ENCODE assay signal across 8 cellular contexts in genomic region chr22:46250783-46251125, GRCh38. TPM values are rescaled to one million over a fixed set of nuclear protein-coding genes. Genes with fewer than 3 reads are reported as not detected.
DNase-seq lines count a peak whose midpoint lies in the region; ATAC-seq, FAIRE-seq and TF ChIP-seq lines count a peak whose summit lies in the region.

No MANE protein-coding gene starts in this region.

- no peak for DNase-seq in astrocyte of the cerebellum (ENCODE audit: low read depth)
- peak in 1 of 2 donors; percentile 52 for DNase-seq in left colon
- DNase-seq in AG20443 (ENCODE audit: low spot score): no peak
- no peak for DNase-seq in RCC 7860 (ENCODE audit: low spot score)
- no peak for DNase-seq in hepatic stellate cell (ENCODE audit: low spot score)

- H3K27me3 ChIP-seq in thymus (ENCODE audit: control insufficient read depth, insufficient read depth): no peaks in the 10 kb centered on the region

- in situ Hi-C loops in astrocyte of the cerebellum (cut with HindIII; ENCODE audit: low sequenced_read_pairs): no loop called here

- peak overlapping the region; percentile 61 for H3K27ac ChIP-seq in thymus (ENCODE audit: low read depth)

- H3K36me3 ChIP-seq in thymus (ENCODE audit: control insufficient read depth, insufficient read depth): peaks cover 3% of the 10 kb centered on the region

- intact Hi-C loops in left colon (cut with DNase I, micrococcal nuclease): no loop called here

- no peaks in the 10 kb centered on the region for H3K9me3 ChIP-seq in thymus (ENCODE audit: control insufficient read depth)

- ATAC-seq in GM18861 (IDR thresholded peaks at IDR 0.05; ENCODE audit: unreplicated experiment) (peak; percentile 10), HG03521 (IDR thresholded peaks at IDR 0.05; ENCODE audit: unreplicated experiment) (peak; percentile 14), left colon (peak; percentile 49)

- TF ChIP-seq CTCF in astrocyte of the cerebellum (IDR thresholded peaks at IDR 0.05; ENCODE audit: low read depth, low read length, missing control alignments): no peak

- WGBS in thymus: 8% methylated on average over 25 of the region's 25 CpGs

- no peak for FAIRE-seq in RCC 7860 (lab: Jason Lieb, UNC)

- peaks cover 15% of the 10 kb centered on the region for H3K4me1 ChIP-seq in thymus (ENCODE audit: control insufficient read depth, insufficient read depth, low read length)

- peak overlapping the region; percentile 79 for H3K4me3 ChIP-seq in astrocyte of the cerebellum (ENCODE audit: low read depth, low read length)
- H3K4me3 ChIP-seq in thymus (ENCODE audit: low read length): peak overlapping the region; percentile 55

RNA-seq across cellular contexts. Expression of gene CDPF1, which starts 0.7 kb away (rescaled TPM):
- total RNA-seq in left colon: 1 to 10 TPM; 5.5 to 8.1 TPM
- polyA plus RNA-seq in thymus: 16.1 TPM

RNA-seq across cellular contexts. Expression of gene PKDREJ, which starts 12.4 kb away (rescaled TPM):
- total RNA-seq in left colon: under 1 TPM; 0.42 to 0.55 TPM
- polyA plus RNA-seq in thymus: 0.02 TPM

RNA-seq across cellular contexts. Expression of gene TTC38, which starts 17.1 kb away (rescaled TPM):
- 100 to 1,000 TPM; 118 to 132 TPM for total RNA-seq in left colon
- 10.3 TPM for polyA plus RNA-seq in thymus

RNA-seq across cellular contexts. Expression of gene GTSE1, which starts 45.9 kb away (rescaled TPM):
- 1 to 10 TPM; 2.2 to 7.9 TPM for total RNA-seq in left colon
- 4.4 TPM for polyA plus RNA-seq in thymus
